In genomic region chr3:50516048-50516871, GRCh38 we compare ENCODE assay signal across 11 cellular contexts. TPM values are rescaled to one million over a fixed set of nuclear protein-coding genes. Genes with fewer than 3 reads are reported as not detected.
DNase-seq lines count a peak whose midpoint lies in the region; ATAC-seq and TF ChIP-seq lines count a peak whose summit lies in the region.
"Had no signal": no experiment of that assay in that cellular context is flagged by ENCODE, and none has a peak within 500 bp of the region (broad histone marks: within the 10 kb centered on the region; RNA-seq: fewer than 3 reads in every experiment).

No MANE protein-coding gene starts in this region.

- H3K4me3 Mint-ChIP-seq in osteocyte (ENCODE audit: unreplicated experiment): peak overlapping the region; percentile 6
- H3K4me3 Mint-ChIP-seq: central memory CD8-positive, alpha-beta T cell had no signal

- peaks cover 19% of the 10 kb centered on the region for H3K27me3 Mint-ChIP-seq in osteocyte (ENCODE audit: unreplicated experiment)
- H3K27me3 Mint-ChIP-seq: central memory CD8-positive, alpha-beta T cell had no signal

- no peaks in the 10 kb centered on the region for H3K36me3 Mint-ChIP-seq in osteocyte (ENCODE audit: unreplicated experiment)

- peaks cover 30% of the 10 kb centered on the region for H3K4me1 Mint-ChIP-seq in osteocyte (ENCODE audit: unreplicated experiment)

- peak; percentile 64 to 67 for ATAC-seq in left cardiac atrium
- ATAC-seq in HG03097 (IDR thresholded peaks at IDR 0.05; ENCODE audit: low FRiP score, unreplicated experiment): no peak
- ATAC-seq in GM19035 (IDR thresholded peaks at IDR 0.05; ENCODE audit: unreplicated experiment): no peak
- ATAC-seq: activated CD4-positive, CD25-positive, alpha-beta regulatory T cell treated with anti-CD3 and anti-CD28 coated beads, Interleukin-2, amount 50 U/mL, for 24 hours had no signal

- no peaks in the 10 kb centered on the region for H3K9me3 Mint-ChIP-seq in osteocyte (ENCODE audit: unreplicated experiment)
- H3K9me3 Mint-ChIP-seq: central memory CD8-positive, alpha-beta T cell had no signal

- peak overlapping the region; percentile 61 for H3K27ac Mint-ChIP-seq in osteocyte (ENCODE audit: unreplicated experiment)

- DNase-seq in DMS79 (lab: John Stamatoyannopoulos, UW): peak; percentile 71
- DNase-seq in NCI-H524 treated with DMSO at 0.1 percent for 48 hours (lab: John Stamatoyannopoulos, UW): peak; percentile 72
- DNase-seq in left cardiac atrium: peak; percentile 65
- no peak for DNase-seq in osteocyte (ENCODE audit: extremely low spot score, unreplicated experiment)
- DNase-seq in hypothalamus (lab: John Stamatoyannopoulos, UW): no peak
- no peak for DNase-seq in RWPE1 (ENCODE audit: low spot score)
- DNase-seq: DMS53 had no signal

- TF ChIP-seq CTCF in osteocyte (IDR thresholded peaks at IDR 0.05) (no peak), RWPE1 (conservative IDR thresholded peaks at IDR 0.05; ENCODE audit: low read depth) (no peak)

- CTCF ChIA-PET in RWPE1 (lab: Yijun Ruan, JAX): no interaction called here

- POLR2A ChIA-PET in RWPE1 (lab: Yijun Ruan, JAX; ENCODE audit: low non-redundant PET): no interaction called here

- H3K27ac ChIP-seq in RWPE1: no peak overlapping the region

- intact Hi-C loops in left cardiac atrium (cut with DNase I): no loop called here

RNA-seq across cellular contexts. Expression of gene CACNA2D2, which starts 12.8 kb away (rescaled TPM):
- total RNA-seq in left cardiac atrium (1 to 10 TPM; 4.6 to 7.8 TPM), osteocyte (0.13 and 0.27 TPM in 2 replicates)

RNA-seq across cellular contexts. Expression of gene C3orf18, which starts 51.3 kb away (rescaled TPM):
- total RNA-seq in left cardiac atrium (10 to 100 TPM; 29.7 to 32.3 TPM), osteocyte (2.2 and 3.9 TPM in 2 replicates)

RNA-seq across cellular contexts. Expression of gene HEMK1, which starts 53.1 kb away (rescaled TPM):
- total RNA-seq in left cardiac atrium (10 to 100 TPM; 11.8 to 19.7 TPM), osteocyte (19.9 and 23.1 TPM in 2 replicates)

Comparison
In these comparisons a context has a peak if more than half of its experiments do, and no peak if none do; other contexts are left out.
1. DNase-seq: peak in DMS79 (single experiment), NCI-H524 treated with DMSO at 0.1 percent for 48 hours (single experiment) and left cardiac atrium (single experiment); none in osteocyte (single experiment), hypothalamus (0 of 51) and RWPE1 (single experiment).
2. ATAC-seq: peak in left cardiac atrium (2 of 2); none in HG03097 (single experiment) and GM19035 (single experiment).